In the genomic region with DNA sequence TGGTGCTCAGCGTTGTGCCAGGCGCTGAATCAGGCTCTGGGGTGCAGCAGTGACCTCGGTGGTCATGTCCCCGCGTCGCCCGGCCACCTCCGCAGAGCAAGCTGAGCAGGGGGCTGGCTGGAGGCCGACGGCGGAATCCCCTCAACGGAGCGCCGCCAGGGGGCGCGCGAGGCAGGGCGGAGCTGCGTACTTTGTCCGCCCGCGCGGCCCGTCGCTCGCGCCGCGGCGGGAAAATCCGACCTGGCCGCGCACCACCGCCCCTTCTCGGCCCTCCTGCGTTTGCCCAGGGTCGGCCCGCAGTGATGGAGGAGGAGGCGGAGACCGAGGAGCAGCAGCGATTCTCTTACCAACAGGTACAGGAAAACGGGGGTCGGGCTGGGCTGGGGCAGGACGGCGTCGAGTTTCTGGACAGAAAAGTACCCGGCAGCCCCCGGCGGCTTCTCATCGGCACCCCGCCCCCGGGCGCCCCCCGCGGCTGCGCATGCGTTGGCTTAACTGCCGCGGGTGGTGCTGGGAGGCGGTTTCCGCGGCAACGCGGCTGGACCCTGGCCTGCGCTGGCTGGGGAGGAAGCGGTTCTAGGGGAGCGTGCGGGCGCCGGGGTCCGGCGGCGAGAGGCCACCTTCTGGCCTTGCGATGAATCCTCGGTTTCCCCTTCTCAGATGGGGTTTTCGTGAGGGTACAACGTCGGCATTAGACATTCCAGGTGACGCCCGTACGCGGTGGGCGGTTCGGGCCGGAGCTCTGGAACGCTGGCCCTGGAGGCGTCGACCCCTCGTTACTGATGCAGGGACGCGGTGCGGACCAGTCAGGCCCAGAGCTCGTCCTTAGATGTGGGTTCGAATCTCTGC, we compare ENCODE assay signal across 1 cellular context.
TF ChIP-seq lines count a peak whose summit lies in the region.

A gene (plus strand): TSS at position 218 of the 849 bp plus-strand sequence. CDS start 85 bp downstream, at position 303.

TF ChIP-seq in WTC11, 78 proteins besides CTCF, POLR2A, EP300 and RAD21 (continued from another document and continues in another):
- TF ChIP-seq, protein P1, sequence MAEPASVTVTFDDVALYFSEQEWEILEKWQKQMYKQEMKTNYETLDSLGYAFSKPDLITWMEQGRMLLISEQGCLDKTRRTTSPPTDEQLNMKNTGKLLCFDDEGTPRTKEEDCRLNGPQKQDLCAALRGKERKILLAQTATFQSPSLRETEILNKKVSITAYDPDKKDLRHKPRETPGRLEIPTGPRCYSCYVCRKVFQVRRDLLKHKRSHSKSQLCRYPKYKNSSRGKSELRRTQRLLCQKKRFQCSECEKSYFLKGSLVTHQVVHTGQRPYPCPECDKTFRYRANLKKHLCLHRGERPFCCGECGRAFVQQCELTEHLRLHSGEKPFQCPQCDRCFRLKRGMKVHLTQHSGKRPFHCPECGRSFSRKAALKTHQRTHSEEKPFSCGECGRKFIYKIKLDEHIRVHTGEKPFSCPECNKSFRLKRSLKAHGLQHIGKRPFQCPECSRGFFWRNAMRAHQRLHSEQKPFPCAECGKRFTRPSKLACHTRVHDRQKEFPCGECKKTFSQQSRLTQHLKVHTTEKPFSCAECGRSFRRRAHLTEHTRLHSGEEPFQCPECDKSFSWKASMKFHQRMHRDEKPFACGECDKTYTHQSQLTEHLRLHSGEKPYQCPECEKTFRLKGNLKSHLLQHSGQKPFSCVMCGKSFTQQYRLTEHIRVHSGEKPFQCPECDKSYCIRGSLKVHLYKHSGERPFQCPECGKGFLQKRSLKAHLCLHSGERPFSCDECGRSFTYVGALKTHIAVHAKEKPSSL (CRISPR knock-in tag; conservative IDR thresholded peaks at IDR 0.05) = no peak
- TF ChIP-seq, protein P2, sequence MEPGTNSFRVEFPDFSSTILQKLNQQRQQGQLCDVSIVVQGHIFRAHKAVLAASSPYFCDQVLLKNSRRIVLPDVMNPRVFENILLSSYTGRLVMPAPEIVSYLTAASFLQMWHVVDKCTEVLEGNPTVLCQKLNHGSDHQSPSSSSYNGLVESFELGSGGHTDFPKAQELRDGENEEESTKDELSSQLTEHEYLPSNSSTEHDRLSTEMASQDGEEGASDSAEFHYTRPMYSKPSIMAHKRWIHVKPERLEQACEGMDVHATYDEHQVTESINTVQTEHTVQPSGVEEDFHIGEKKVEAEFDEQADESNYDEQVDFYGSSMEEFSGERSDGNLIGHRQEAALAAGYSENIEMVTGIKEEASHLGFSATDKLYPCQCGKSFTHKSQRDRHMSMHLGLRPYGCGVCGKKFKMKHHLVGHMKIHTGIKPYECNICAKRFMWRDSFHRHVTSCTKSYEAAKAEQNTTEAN (CRISPR knock-in tag; IDR thresholded peaks at IDR 0.05) = peak; percentile 79; the same call in 1 of the 2 replicates
- TF ChIP-seq JAZF1 (CRISPR knock-in tag; IDR thresholded peaks at IDR 0.05) (no peak), MYBL2 (CRISPR knock-in tag; IDR thresholded peaks at IDR 0.05) (peak; percentile 91), GRHL2 (CRISPR knock-in tag; IDR thresholded peaks at IDR 0.05; ENCODE audit: insufficient replicate concordance, severe bottlenecking) (no peak), CREM (CRISPR knock-in tag; IDR thresholded peaks at IDR 0.05) (peak; percentile 81; the same call in 1 of the 2 replicates), ZNF671 (CRISPR knock-in tag; IDR thresholded peaks at IDR 0.05) (no peak), SOX15 (CRISPR knock-in tag; IDR thresholded peaks at IDR 0.05) (no peak), TEAD4 (CRISPR knock-in tag; IDR thresholded peaks at IDR 0.05) (peak; percentile 63; the same call in 1 of the 2 replicates), TP53 (CRISPR knock-in tag; IDR thresholded peaks at IDR 0.05) (no peak), ZBTB21 (CRISPR knock-in tag; IDR thresholded peaks at IDR 0.05; ENCODE audit: borderline replicate concordance) (peak; percentile 59; the same call in 1 of the 2 replicates), ZNF138 (CRISPR knock-in tag; conservative IDR thresholded peaks at IDR 0.05) (no peak), RELA (CRISPR knock-in tag; IDR thresholded peaks at IDR 0.05; ENCODE audit: borderline replicate concordance) (peak; percentile 91), MXD4 (CRISPR knock-in tag; IDR thresholded peaks at IDR 0.05; ENCODE audit: borderline replicate concordance) (no peak), PRRX2 (CRISPR knock-in tag; IDR thresholded peaks at IDR 0.05) (0 out of 2 replicates have a peak, but pooled peaks have one; percentile 78), GTF2I (CRISPR knock-in tag; conservative IDR thresholded peaks at IDR 0.05) (no peak), ETV6 (CRISPR knock-in tag; IDR thresholded peaks at IDR 0.05) (peak; percentile 88), ZNF416 (CRISPR knock-in tag; IDR thresholded peaks at IDR 0.05) (no peak), CREB1 (CRISPR knock-in tag; IDR thresholded peaks at IDR 0.05) (0 out of 2 replicates have a peak, but pooled peaks have one; percentile 10), SMAD3 (CRISPR knock-in tag; IDR thresholded peaks at IDR 0.05; ENCODE audit: borderline replicate concordance) (0 out of 2 replicates have a peak, but pooled peaks have one; percentile 67), EMX1 (CRISPR knock-in tag; IDR thresholded peaks at IDR 0.05) (no peak), ATF1 (CRISPR knock-in tag; IDR thresholded peaks at IDR 0.05) (peak; percentile 15; the same call in 1 of the 2 replicates), ZNF219 (CRISPR knock-in tag; IDR thresholded peaks at IDR 0.05; ENCODE audit: borderline replicate concordance) (no peak), HMGA2 (CRISPR knock-in tag; IDR thresholded peaks at IDR 0.05) (no peak), FOXP1 (CRISPR knock-in tag; IDR thresholded peaks at IDR 0.05; ENCODE audit: borderline replicate concordance) (peak; percentile 85), TCF7 (CRISPR knock-in tag; IDR thresholded peaks at IDR 0.05; ENCODE audit: low read depth) (no peak)
- TF ChIP-seq, protein P3, sequence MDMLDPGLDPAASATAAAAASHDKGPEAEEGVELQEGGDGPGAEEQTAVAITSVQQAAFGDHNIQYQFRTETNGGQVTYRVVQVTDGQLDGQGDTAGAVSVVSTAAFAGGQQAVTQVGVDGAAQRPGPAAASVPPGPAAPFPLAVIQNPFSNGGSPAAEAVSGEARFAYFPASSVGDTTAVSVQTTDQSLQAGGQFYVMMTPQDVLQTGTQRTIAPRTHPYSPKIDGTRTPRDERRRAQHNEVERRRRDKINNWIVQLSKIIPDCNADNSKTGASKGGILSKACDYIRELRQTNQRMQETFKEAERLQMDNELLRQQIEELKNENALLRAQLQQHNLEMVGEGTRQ (CRISPR knock-in tag; IDR thresholded peaks at IDR 0.05) = no peak
- TF ChIP-seq, protein P4, sequence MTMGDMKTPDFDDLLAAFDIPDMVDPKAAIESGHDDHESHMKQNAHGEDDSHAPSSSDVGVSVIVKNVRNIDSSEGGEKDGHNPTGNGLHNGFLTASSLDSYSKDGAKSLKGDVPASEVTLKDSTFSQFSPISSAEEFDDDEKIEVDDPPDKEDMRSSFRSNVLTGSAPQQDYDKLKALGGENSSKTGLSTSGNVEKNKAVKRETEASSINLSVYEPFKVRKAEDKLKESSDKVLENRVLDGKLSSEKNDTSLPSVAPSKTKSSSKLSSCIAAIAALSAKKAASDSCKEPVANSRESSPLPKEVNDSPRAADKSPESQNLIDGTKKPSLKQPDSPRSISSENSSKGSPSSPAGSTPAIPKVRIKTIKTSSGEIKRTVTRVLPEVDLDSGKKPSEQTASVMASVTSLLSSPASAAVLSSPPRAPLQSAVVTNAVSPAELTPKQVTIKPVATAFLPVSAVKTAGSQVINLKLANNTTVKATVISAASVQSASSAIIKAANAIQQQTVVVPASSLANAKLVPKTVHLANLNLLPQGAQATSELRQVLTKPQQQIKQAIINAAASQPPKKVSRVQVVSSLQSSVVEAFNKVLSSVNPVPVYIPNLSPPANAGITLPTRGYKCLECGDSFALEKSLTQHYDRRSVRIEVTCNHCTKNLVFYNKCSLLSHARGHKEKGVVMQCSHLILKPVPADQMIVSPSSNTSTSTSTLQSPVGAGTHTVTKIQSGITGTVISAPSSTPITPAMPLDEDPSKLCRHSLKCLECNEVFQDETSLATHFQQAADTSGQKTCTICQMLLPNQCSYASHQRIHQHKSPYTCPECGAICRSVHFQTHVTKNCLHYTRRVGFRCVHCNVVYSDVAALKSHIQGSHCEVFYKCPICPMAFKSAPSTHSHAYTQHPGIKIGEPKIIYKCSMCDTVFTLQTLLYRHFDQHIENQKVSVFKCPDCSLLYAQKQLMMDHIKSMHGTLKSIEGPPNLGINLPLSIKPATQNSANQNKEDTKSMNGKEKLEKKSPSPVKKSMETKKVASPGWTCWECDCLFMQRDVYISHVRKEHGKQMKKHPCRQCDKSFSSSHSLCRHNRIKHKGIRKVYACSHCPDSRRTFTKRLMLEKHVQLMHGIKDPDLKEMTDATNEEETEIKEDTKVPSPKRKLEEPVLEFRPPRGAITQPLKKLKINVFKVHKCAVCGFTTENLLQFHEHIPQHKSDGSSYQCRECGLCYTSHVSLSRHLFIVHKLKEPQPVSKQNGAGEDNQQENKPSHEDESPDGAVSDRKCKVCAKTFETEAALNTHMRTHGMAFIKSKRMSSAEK (CRISPR knock-in tag; IDR thresholded peaks at IDR 0.05; ENCODE audit: borderline replicate concordance) = no peak
- TF ChIP-seq, protein P5, sequence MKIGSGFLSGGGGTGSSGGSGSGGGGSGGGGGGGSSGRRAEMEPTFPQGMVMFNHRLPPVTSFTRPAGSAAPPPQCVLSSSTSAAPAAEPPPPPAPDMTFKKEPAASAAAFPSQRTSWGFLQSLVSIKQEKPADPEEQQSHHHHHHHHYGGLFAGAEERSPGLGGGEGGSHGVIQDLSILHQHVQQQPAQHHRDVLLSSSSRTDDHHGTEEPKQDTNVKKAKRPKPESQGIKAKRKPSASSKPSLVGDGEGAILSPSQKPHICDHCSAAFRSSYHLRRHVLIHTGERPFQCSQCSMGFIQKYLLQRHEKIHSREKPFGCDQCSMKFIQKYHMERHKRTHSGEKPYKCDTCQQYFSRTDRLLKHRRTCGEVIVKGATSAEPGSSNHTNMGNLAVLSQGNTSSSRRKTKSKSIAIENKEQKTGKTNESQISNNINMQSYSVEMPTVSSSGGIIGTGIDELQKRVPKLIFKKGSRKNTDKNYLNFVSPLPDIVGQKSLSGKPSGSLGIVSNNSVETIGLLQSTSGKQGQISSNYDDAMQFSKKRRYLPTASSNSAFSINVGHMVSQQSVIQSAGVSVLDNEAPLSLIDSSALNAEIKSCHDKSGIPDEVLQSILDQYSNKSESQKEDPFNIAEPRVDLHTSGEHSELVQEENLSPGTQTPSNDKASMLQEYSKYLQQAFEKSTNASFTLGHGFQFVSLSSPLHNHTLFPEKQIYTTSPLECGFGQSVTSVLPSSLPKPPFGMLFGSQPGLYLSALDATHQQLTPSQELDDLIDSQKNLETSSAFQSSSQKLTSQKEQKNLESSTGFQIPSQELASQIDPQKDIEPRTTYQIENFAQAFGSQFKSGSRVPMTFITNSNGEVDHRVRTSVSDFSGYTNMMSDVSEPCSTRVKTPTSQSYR (CRISPR knock-in tag; IDR thresholded peaks at IDR 0.05) = peak; percentile 12; the same call in 1 of the 2 replicates
- TF ChIP-seq, protein P6, sequence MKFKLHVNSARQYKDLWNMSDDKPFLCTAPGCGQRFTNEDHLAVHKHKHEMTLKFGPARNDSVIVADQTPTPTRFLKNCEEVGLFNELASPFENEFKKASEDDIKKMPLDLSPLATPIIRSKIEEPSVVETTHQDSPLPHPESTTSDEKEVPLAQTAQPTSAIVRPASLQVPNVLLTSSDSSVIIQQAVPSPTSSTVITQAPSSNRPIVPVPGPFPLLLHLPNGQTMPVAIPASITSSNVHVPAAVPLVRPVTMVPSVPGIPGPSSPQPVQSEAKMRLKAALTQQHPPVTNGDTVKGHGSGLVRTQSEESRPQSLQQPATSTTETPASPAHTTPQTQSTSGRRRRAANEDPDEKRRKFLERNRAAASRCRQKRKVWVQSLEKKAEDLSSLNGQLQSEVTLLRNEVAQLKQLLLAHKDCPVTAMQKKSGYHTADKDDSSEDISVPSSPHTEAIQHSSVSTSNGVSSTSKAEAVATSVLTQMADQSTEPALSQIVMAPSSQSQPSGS (CRISPR knock-in tag; IDR thresholded peaks at IDR 0.05; ENCODE audit: borderline replicate concordance, low read depth) = no peak
- TF ChIP-seq, protein P7, sequence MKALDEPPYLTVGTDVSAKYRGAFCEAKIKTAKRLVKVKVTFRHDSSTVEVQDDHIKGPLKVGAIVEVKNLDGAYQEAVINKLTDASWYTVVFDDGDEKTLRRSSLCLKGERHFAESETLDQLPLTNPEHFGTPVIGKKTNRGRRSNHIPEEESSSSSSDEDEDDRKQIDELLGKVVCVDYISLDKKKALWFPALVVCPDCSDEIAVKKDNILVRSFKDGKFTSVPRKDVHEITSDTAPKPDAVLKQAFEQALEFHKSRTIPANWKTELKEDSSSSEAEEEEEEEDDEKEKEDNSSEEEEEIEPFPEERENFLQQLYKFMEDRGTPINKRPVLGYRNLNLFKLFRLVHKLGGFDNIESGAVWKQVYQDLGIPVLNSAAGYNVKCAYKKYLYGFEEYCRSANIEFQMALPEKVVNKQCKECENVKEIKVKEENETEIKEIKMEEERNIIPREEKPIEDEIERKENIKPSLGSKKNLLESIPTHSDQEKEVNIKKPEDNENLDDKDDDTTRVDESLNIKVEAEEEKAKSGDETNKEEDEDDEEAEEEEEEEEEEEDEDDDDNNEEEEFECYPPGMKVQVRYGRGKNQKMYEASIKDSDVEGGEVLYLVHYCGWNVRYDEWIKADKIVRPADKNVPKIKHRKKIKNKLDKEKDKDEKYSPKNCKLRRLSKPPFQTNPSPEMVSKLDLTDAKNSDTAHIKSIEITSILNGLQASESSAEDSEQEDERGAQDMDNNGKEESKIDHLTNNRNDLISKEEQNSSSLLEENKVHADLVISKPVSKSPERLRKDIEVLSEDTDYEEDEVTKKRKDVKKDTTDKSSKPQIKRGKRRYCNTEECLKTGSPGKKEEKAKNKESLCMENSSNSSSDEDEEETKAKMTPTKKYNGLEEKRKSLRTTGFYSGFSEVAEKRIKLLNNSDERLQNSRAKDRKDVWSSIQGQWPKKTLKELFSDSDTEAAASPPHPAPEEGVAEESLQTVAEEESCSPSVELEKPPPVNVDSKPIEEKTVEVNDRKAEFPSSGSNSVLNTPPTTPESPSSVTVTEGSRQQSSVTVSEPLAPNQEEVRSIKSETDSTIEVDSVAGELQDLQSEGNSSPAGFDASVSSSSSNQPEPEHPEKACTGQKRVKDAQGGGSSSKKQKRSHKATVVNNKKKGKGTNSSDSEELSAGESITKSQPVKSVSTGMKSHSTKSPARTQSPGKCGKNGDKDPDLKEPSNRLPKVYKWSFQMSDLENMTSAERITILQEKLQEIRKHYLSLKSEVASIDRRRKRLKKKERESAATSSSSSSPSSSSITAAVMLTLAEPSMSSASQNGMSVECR (CRISPR knock-in tag; IDR thresholded peaks at IDR 0.05; ENCODE audit: borderline replicate concordance) = no peak; the same call in 1 of the 2 replicates
- TF ChIP-seq, protein P8, sequence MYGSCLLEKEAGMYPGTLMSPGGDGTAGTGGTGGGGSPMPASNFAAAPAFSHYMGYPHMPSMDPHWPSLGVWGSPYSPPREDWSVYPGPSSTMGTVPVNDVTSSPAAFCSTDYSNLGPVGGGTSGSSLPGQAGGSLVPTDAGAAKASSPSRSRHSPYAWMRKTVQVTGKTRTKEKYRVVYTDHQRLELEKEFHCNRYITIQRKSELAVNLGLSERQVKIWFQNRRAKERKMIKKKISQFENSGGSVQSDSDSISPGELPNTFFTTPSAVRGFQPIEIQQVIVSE (CRISPR knock-in tag; IDR thresholded peaks at IDR 0.05; ENCODE audit: borderline replicate concordance) = no peak
- TF ChIP-seq, protein P9, sequence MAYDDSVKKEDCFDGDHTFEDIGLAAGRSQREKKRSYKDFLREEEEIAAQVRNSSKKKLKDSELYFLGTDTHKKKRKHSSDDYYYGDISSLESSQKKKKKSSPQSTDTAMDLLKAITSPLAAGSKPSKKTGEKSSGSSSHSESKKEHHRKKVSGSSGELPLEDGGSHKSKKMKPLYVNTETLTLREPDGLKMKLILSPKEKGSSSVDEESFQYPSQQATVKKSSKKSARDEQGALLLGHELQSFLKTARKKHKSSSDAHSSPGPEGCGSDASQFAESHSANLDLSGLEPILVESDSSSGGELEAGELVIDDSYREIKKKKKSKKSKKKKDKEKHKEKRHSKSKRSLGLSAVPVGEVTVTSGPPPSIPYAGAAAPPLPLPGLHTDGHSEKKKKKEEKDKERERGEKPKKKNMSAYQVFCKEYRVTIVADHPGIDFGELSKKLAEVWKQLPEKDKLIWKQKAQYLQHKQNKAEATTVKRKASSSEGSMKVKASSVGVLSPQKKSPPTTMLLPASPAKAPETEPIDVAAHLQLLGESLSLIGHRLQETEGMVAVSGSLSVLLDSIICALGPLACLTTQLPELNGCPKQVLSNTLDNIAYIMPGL (CRISPR knock-in tag; IDR thresholded peaks at IDR 0.05) = peak; percentile 100
